Comparison of ENCODE assay signal across 25 cellular contexts in genomic region chr11:105933666-105934065, GRCh38.
DNase-seq lines count a peak whose midpoint lies in the region; ATAC-seq and TF ChIP-seq lines count a peak whose summit lies in the region.
"Had no signal": no experiment of that assay in that cellular context is flagged by ENCODE, and none has a peak within 500 bp of the region (broad histone marks: within the 10 kb centered on the region; RNA-seq: fewer than 3 reads in every experiment).

No MANE protein-coding gene starts in this region.

- H3K14ac ChIP-seq in IMR-90 (replicated peaks; ENCODE audit: low read depth, low read length), result no peak overlapping the region
- no peak overlapping the region for H3K14ac ChIP-seq in mesenchymal stem cell (ENCODE audit: low read length in 2 of 2)

- peak overlapping the region; percentile 43; the same call in 1 of the 2 replicates for H4K91ac ChIP-seq in IMR-90 (ENCODE audit: insufficient read depth, low read depth, low read length)
- no peak overlapping the region for H4K91ac ChIP-seq in mesenchymal stem cell (ENCODE audit: low read length)

- H3K27me3 Mint-ChIP-seq in GM23338 (ENCODE audit: insufficient read depth, low read depth, poor library complexity), result no peaks in the 10 kb centered on the region
- H3K27me3 Mint-ChIP-seq: B cell; CD4-positive, alpha-beta T cell had no signal

- H3K79me1 ChIP-seq in IMR-90 (ENCODE audit: low read depth in 1 of 2, low read length in 2 of 2), result no peaks in the 10 kb centered on the region
- H3K79me1 ChIP-seq in mesenchymal stem cell (replicated peaks; ENCODE audit: low read length, poor library complexity, severe bottlenecking), result no peaks in the 10 kb centered on the region

- no peak overlapping the region for H3K56ac ChIP-seq in IMR-90 (ENCODE audit: extremely low read depth, insufficient read depth, low read length)

- H3K4me1 Mint-ChIP-seq in GM23338, result peaks cover 26% of the 10 kb centered on the region
- H3K4me1 Mint-ChIP-seq: B cell had no signal

- H3K9me3 Mint-ChIP-seq in GM23338, result no peaks in the 10 kb centered on the region
- H3K9me3 Mint-ChIP-seq: CD4-positive, alpha-beta T cell; CD8-positive, alpha-beta T cell had no signal

- H2AK5ac ChIP-seq in IMR-90 (ENCODE audit: low read depth, low read length) (no peak overlapping the region), mesenchymal stem cell (ENCODE audit: low read length, severe bottlenecking) (peak overlapping the region; percentile 23)

- H2BK5ac ChIP-seq in IMR-90 (ENCODE audit: low read depth, low read length, poor library complexity, severe bottlenecking) (no peak overlapping the region), mesenchymal stem cell (ENCODE audit: low read depth, low read length, poor library complexity, severe bottlenecking) (no peak overlapping the region)

- 0 out of 2 replicates have a peak overlapping the region, but pooled peaks have one; percentile 46 for H3K27ac Mint-ChIP-seq in GM23338
- H3K27ac Mint-ChIP-seq: B cell; CD4-positive, alpha-beta T cell; CD8-positive, alpha-beta T cell had no signal

- H4K8ac ChIP-seq in IMR-90 (ENCODE audit: low read depth in 2 of 2, low read length in 2 of 2) (no peak overlapping the region), mesenchymal stem cell (ENCODE audit: low read length) (no peak overlapping the region)

- TF ChIP-seq RAD21 in IMR-90 (IDR thresholded peaks at IDR 0.05; ENCODE audit: low read length), result no peak

- H3K36me3 Mint-ChIP-seq in GM23338 (ENCODE audit: low read depth), result no peaks in the 10 kb centered on the region
- H3K36me3 Mint-ChIP-seq: CD8-positive, alpha-beta T cell had no signal

- H4K5ac ChIP-seq in IMR-90 (ENCODE audit: low read depth, low read length), result no peak overlapping the region

- TF ChIP-seq CTCF in GM23338 (conservative IDR thresholded peaks at IDR 0.05; ENCODE audit: low read depth in 2 of 2) (no peak), IMR-90 (conservative IDR thresholded peaks at IDR 0.05; ENCODE audit: low read depth, low read length) (no peak), esophagus squamous epithelium (IDR thresholded peaks at IDR 0.05) (no peak), right lobe of liver (IDR thresholded peaks at IDR 0.05) (no peak)

- 100% methylated on average over 3 of the region's 6 CpGs; no CpG with 5 or more reads in 1 of the 2 experiments for WGBS in IMR-90 (ENCODE audit: extremely low coverage in 2 of 2, insufficient read length in 1 of 2), 2 experiments
- WGBS in mesenchymal stem cell, result 98% methylated on average over 5 of the region's 6 CpGs
- 64 to 73% methylated on average over 6 of the region's 6 CpGs for WGBS in esophagus squamous epithelium, 2 donors
- 55% methylated on average over 6 of the region's 6 CpGs for WGBS in right lobe of liver (ENCODE audit: insufficient coverage, low coverage, low lambda C conversion rate, missing lambda C conversion rate)

- H3K9ac ChIP-seq in IMR-90 (ENCODE audit: low read depth, low read length) (no peak overlapping the region), mesenchymal stem cell (ENCODE audit: low read length) (no peak overlapping the region)
- H3K9ac ChIP-seq: BLaER1 treated with 17β-estradiol and CSF1 and Interleukin-3, amounts not matched to agents 10 nM and 100 nM had no signal

- TF ChIP-seq POLR2A in IMR-90 (IDR thresholded peaks at IDR 0.05; ENCODE audit: low read depth, low read length), result no peak
- no peak for TF ChIP-seq POLR2A in esophagus squamous epithelium (IDR thresholded peaks at IDR 0.05)
- TF ChIP-seq POLR2A in right lobe of liver (IDR thresholded peaks at IDR 0.05), result no peak

- peak overlapping the region in 1 of 2 experiments; percentile 84 for H2BK12ac ChIP-seq in mesenchymal stem cell (ENCODE audit: low read length in 2 of 2)

- no peaks in the 10 kb centered on the region for H3K27me3 ChIP-seq in GM23338 (ENCODE audit: insufficient read depth)
- no peaks in the 10 kb centered on the region for H3K27me3 ChIP-seq in IMR-90 (ENCODE audit: control insufficient read depth, insufficient read depth, low read length)
- no peaks in the 10 kb centered on the region for H3K27me3 ChIP-seq in mesenchymal stem cell (ENCODE audit: control insufficient read depth in 1 of 2, insufficient read depth in 1 of 2, low read length in 2 of 2)
- H3K27me3 ChIP-seq in esophagus squamous epithelium, result no peaks in the 10 kb centered on the region
- no peaks in the 10 kb centered on the region for H3K27me3 ChIP-seq in right lobe of liver
- H3K27me3 ChIP-seq: BLaER1 treated with 17β-estradiol and CSF1 and Interleukin-3, amounts not matched to agents 10 nM and 100 nM had no signal

- H3K36me3 ChIP-seq in GM23338 (ENCODE audit: insufficient read depth) (no peaks in the 10 kb centered on the region), IMR-90 (ENCODE audit: control insufficient read depth, insufficient read depth, low read length) (no peaks in the 10 kb centered on the region), mesenchymal stem cell (ENCODE audit: control insufficient read depth in 1 of 2, insufficient read depth in 2 of 2, low read depth in 1 of 2, low read length in 2 of 2) (no peaks in the 10 kb centered on the region), esophagus squamous epithelium (no peaks in the 10 kb centered on the region), right lobe of liver (no peaks in the 10 kb centered on the region)
- H3K36me3 ChIP-seq: BLaER1 treated with 17β-estradiol and CSF1 and Interleukin-3, amounts not matched to agents 10 nM and 100 nM had no signal

- ATAC-seq in GM23338 (no peak), IMR-90 (ENCODE audit: low read depth) (no peak), right lobe of liver (no peak)
- ATAC-seq: A549; CD8-positive, alpha-beta T cell; GM12878 had no signal

- H2BK120ac ChIP-seq in IMR-90 (ENCODE audit: low read depth, low read length) (peak overlapping the region; percentile 58), mesenchymal stem cell (ENCODE audit: low read depth, low read length) (no peak overlapping the region)

- dilution Hi-C loops in IMR-90 (cut with HindIII; ENCODE audit: low sequenced_read_pairs, unreplicated experiment), result no loop called here

- H3K18ac ChIP-seq in IMR-90 (ENCODE audit: low read depth, low read length) (no peak overlapping the region), mesenchymal stem cell (ENCODE audit: low read depth in 1 of 2, low read length in 2 of 2) (no peak overlapping the region)

- H3K9me2 ChIP-seq in GM23338 (ENCODE audit: insufficient read depth), result no peaks in the 10 kb centered on the region

- CTCF ChIA-PET in IMR-90 (lab: Yijun Ruan, JAX), result no interaction called here

- H3F3A ChIP-seq in GM23338 (replicated peaks; ENCODE audit: low read depth), result no peaks in the 10 kb centered on the region

- H3K4ac ChIP-seq in IMR-90 (ENCODE audit: low read depth, low read length) (peak overlapping the region; percentile 70; the same call in 1 of the 2 replicates), mesenchymal stem cell (ENCODE audit: low read depth in 1 of 2, low read length in 2 of 2) (no peak overlapping the region)

- H2BK15ac ChIP-seq in IMR-90 (ENCODE audit: low read depth, low read length) (peak overlapping the region; percentile 83; the same call in 2 of the 3 replicates), mesenchymal stem cell (ENCODE audit: low read depth, poor library complexity, severe bottlenecking) (no peak overlapping the region)

- H3K4me3 Mint-ChIP-seq in GM23338, result no peak overlapping the region
- H3K4me3 Mint-ChIP-seq: B cell; CD4-positive, alpha-beta T cell; CD8-positive, alpha-beta T cell had no signal

- H2AFZ ChIP-seq in GM23338, result no peak overlapping the region
- no peak overlapping the region for H2AFZ ChIP-seq in IMR-90 (replicated peaks; ENCODE audit: low read length, poor library complexity)
- H2AFZ ChIP-seq in mesenchymal stem cell (ENCODE audit: low read depth, low read length), result no peak overlapping the region

- no peak overlapping the region for H3K27ac ChIP-seq in GM23338 (ENCODE audit: low read depth)
- no peak overlapping the region for H3K27ac ChIP-seq in IMR-90 (ENCODE audit: insufficient read depth, low read length)
- no peak overlapping the region for H3K27ac ChIP-seq in mesenchymal stem cell (ENCODE audit: low read length, poor library complexity, severe bottlenecking)
- H3K27ac ChIP-seq in esophagus squamous epithelium, result no peak overlapping the region
- no peak overlapping the region for H3K27ac ChIP-seq in right lobe of liver
- H3K27ac ChIP-seq: 22Rv1; A549; BLaER1 treated with 17β-estradiol and CSF1 and Interleukin-3, amounts not matched to agents 10 nM and 100 nM; C4-2B had no signal

- DNase-seq in COLO829 (ENCODE audit: low spot score), result peak; percentile 47
- no peak for DNase-seq in GM23338 (ENCODE audit: low spot score)
- DNase-seq in IMR-90, result no peak
- no peak for DNase-seq in mesenchymal stem cell
- no peak for DNase-seq in occipital lobe (lab: John Stamatoyannopoulos, UW)
- no peak for DNase-seq in esophagus squamous epithelium (lab: John Stamatoyannopoulos, UW)
- DNase-seq in stimulated activated CD4-positive, alpha-beta T cell treated with anti-CD3 and anti-CD28 coated beads, Interleukin-4, amount 100 ng/mL, for 1 hour, result no peak
- DNase-seq in right lobe of liver, result no peak
- DNase-seq: AML-193; CD4-positive, alpha-beta T cell; CD8-positive, alpha-beta T cell; COR-L47; DMS 273 treated with DMSO at 0.1 percent for 48 hours; DMS153; DMS53; DMS79; DND-41; EL; GDM1 had no signal

- H3K9me1 ChIP-seq in IMR-90 (ENCODE audit: insufficient read depth, low read length), result no peaks in the 10 kb centered on the region; the same call in 1 of the 2 replicates

- H4K20me1 ChIP-seq in GM23338 (replicated peaks; ENCODE audit: insufficient read depth) (no peaks in the 10 kb centered on the region), IMR-90 (ENCODE audit: insufficient read depth, low read length) (no peaks in the 10 kb centered on the region)
- H4K20me1 ChIP-seq: BLaER1 treated with 17β-estradiol and CSF1 and Interleukin-3, amounts not matched to agents 10 nM and 100 nM had no signal

- H3K9me3 ChIP-seq in IMR-90 (ENCODE audit: control insufficient read depth, insufficient read depth, low read length) (no peaks in the 10 kb centered on the region), mesenchymal stem cell (ENCODE audit: control insufficient read depth, low read length) (no peaks in the 10 kb centered on the region), esophagus squamous epithelium (no peaks in the 10 kb centered on the region), right lobe of liver (no peaks in the 10 kb centered on the region)
- H3K9me3 ChIP-seq: A549; BLaER1 treated with 17β-estradiol and CSF1 and Interleukin-3, amounts not matched to agents 10 nM and 100 nM had no signal

- POLR2A ChIA-PET in IMR-90 (lab: Charles Lee; ENCODE audit: unreplicated experiment), result no interaction called here

- peaks cover 30% of the 10 kb centered on the region for H3K4me1 ChIP-seq in GM23338 (ENCODE audit: insufficient read depth)
- peaks cover 15% of the 10 kb centered on the region for H3K4me1 ChIP-seq in IMR-90 (ENCODE audit: control insufficient read depth, insufficient read depth, low read length)
- H3K4me1 ChIP-seq in mesenchymal stem cell (ENCODE audit: control insufficient read depth, insufficient read depth, low read depth, low read length), result peaks cover 2% of the 10 kb centered on the region
- H3K4me1 ChIP-seq in esophagus squamous epithelium, result no peaks in the 10 kb centered on the region
- no peaks in the 10 kb centered on the region for H3K4me1 ChIP-seq in right lobe of liver

- H3K4me2 ChIP-seq in GM23338 (no peak overlapping the region), IMR-90 (ENCODE audit: low read depth, low read length) (no peak overlapping the region), mesenchymal stem cell (ENCODE audit: low read length, poor library complexity, severe bottlenecking) (no peak overlapping the region)
- H3K4me2 ChIP-seq: A549; BLaER1 treated with 17β-estradiol and CSF1 and Interleukin-3, amounts not matched to agents 10 nM and 100 nM had no signal

- H2BK20ac ChIP-seq in IMR-90 (ENCODE audit: low read depth, low read length), result peak overlapping the region; percentile 64

- intact Hi-C loops in IMR-90 (cut with micrococcal nuclease), result loop anchor here (10.0 kb wide), 1 partner anchor 141 kb away; the partner anchor contains the start of genes AASDHPPT and KBTBD3
- intact Hi-C loops in esophagus squamous epithelium (cut with DNase I), result no loop called here
- intact Hi-C loops in right lobe of liver (cut with DNase I), result no loop called here

- no peak overlapping the region for H2AK9ac ChIP-seq in IMR-90 (replicated peaks; ENCODE audit: low read depth, low read length, poor library complexity)

- no peak overlapping the region for H3K4me3 ChIP-seq in GM23338
- no peak overlapping the region for H3K4me3 ChIP-seq in IMR-90 (ENCODE audit: insufficient read depth, low read depth, low read length)
- no peak overlapping the region for H3K4me3 ChIP-seq in mesenchymal stem cell (ENCODE audit: insufficient read depth in 1 of 2, low read depth in 1 of 2, low read length in 2 of 2)
- H3K4me3 ChIP-seq in esophagus squamous epithelium, result no peak overlapping the region
- H3K4me3 ChIP-seq in right lobe of liver, result no peak overlapping the region
- H3K4me3 ChIP-seq: A549; BLaER1 treated with 17β-estradiol and CSF1 and Interleukin-3, amounts not matched to agents 10 nM and 100 nM; GM12878 had no signal

- no peaks in the 10 kb centered on the region for H3K79me2 ChIP-seq in GM23338 (replicated peaks; ENCODE audit: insufficient read depth)

- in situ Hi-C loops in IMR-90 (cut with MboI; ENCODE audit: low sequenced_read_pairs), result no loop called here

- H3K23ac ChIP-seq in IMR-90 (ENCODE audit: low read depth, low read length), result no peak overlapping the region
- H3K23ac ChIP-seq in mesenchymal stem cell (ENCODE audit: low read length in 2 of 2), result no peak overlapping the region

- no TSS peak for BruUV-seq in IMR-90 (replicated peaks; lab: Mats Ljungman, UMichigan)
